In genomic region chr2:75326645-75327044, GRCh38 we compare ENCODE assay signal across 35 cellular contexts.
"Had no signal": no experiment of that assay in that cellular context is flagged by ENCODE, and none has a peak within 500 bp of the region (broad histone marks: within the 10 kb centered on the region; RNA-seq: fewer than 3 reads in every experiment).

No MANE protein-coding gene starts in this region.

- H3K27me3 Mint-ChIP-seq: activated CD4-positive, alpha-beta T cell treated with anti-CD3 and anti-CD28 coated beads, Interleukin-2, amount 10 ng/mL, durations not matched to agents 24 days and 14 days; activated CD8-positive, alpha-beta T cell treated with anti-CD3 and anti-CD28 coated beads for 36 hours; activated naive CD8-positive, alpha-beta T cell treated with anti-CD3 and anti-CD28 coated beads, Interleukin-2, amount 10 ng/mL, durations not matched to agents 7 days and 5 days had no signal

- H3K9me3 Mint-ChIP-seq: activated naive CD4-positive, alpha-beta T cell treated with anti-CD3 and anti-CD28 coated beads, Interleukin-2, amount 50 U/mL, for 24 hours; activated T-helper 2 cell treated with anti-CD3 and anti-CD28 coated beads, Interferon-gamma antibody, Interleukin-2, Interleukin-4, amounts not matched to agents 10 μg/mL and 5 μg/mL and 100 μg/mL, durations not matched to agents 14 hours and 24 hours and 36 hours; central memory CD8-positive, alpha-beta T cell had no signal

- H3K4me3 ChIP-seq: ascending aorta, cardiac muscle cell, Peyer's patch had no signal

- H3K27me3 ChIP-seq: ascending aorta, cardiac muscle cell, Peyer's patch had no signal

- H3K27ac Mint-ChIP-seq: activated CD4-positive, alpha-beta T cell treated with anti-CD3 and anti-CD28 coated beads, Interleukin-2, amount 10 ng/mL, durations not matched to agents 24 days and 14 days; activated CD8-positive, alpha-beta T cell treated with anti-CD3 and anti-CD28 coated beads for 36 hours; activated naive CD4-positive, alpha-beta T cell treated with anti-CD3 and anti-CD28 coated beads, Interleukin-2, amount 50 U/mL, for 24 hours; activated naive CD8-positive, alpha-beta T cell treated with anti-CD3 and anti-CD28 coated beads, Interleukin-2, amount 10 ng/mL, durations not matched to agents 7 days and 5 days; activated T-helper 2 cell treated with anti-CD3 and anti-CD28 coated beads, Interferon-gamma antibody, Interleukin-2, Interleukin-4, amounts not matched to agents 10 μg/mL and 5 μg/mL and 100 μg/mL, durations not matched to agents 14 hours and 24 hours and 36 hours had no signal

- H3K4me1 Mint-ChIP-seq: activated CD4-positive, alpha-beta T cell treated with anti-CD3 and anti-CD28 coated beads, Interleukin-2, amount 10 ng/mL, durations not matched to agents 24 days and 14 days; activated naive CD4-positive, alpha-beta T cell treated with anti-CD3 and anti-CD28 coated beads, Interleukin-2, amount 50 U/mL, for 24 hours; central memory CD8-positive, alpha-beta T cell had no signal

- H3K4me3 Mint-ChIP-seq: activated CD4-positive, alpha-beta T cell treated with anti-CD3 and anti-CD28 coated beads, Interleukin-2, amount 10 ng/mL, durations not matched to agents 24 days and 14 days; activated CD8-positive, alpha-beta T cell treated with anti-CD3 and anti-CD28 coated beads for 36 hours; activated naive CD4-positive, alpha-beta T cell treated with anti-CD3 and anti-CD28 coated beads, Interleukin-2, amount 50 U/mL, for 24 hours; activated naive CD8-positive, alpha-beta T cell treated with anti-CD3 and anti-CD28 coated beads, Interleukin-2, amount 10 ng/mL, durations not matched to agents 7 days and 5 days; central memory CD8-positive, alpha-beta T cell had no signal

- H3K4me2 ChIP-seq: KMS-11 had no signal

- ATAC-seq: activated CD8-positive, alpha-beta T cell treated with anti-CD3 and anti-CD28 coated beads for 36 hours; PC-3 had no signal

- H3K36me3 ChIP-seq: ascending aorta, cardiac muscle cell, Peyer's patch had no signal

- H3K9me3 ChIP-seq: ascending aorta, Peyer's patch had no signal

- DNase-seq: activated CD4-positive, alpha-beta T cell treated with anti-CD3 and anti-CD28 coated beads for 1 hour; activated CD4-positive, alpha-beta T cell treated with anti-CD3 and anti-CD28 coated beads, Interleukin-2, amount 10 ng/mL, durations not matched to agents 24 days and 14 days; activated CD4-positive, alpha-beta T cell treated with anti-CD3 and anti-CD28 coated beads, Interleukin-2, amount 50 U/mL, for 4 hours; activated CD4-positive, CD25-positive, alpha-beta regulatory T cell; activated CD8-positive, alpha-beta T cell treated with anti-CD3 and anti-CD28 coated beads for 36 hours; activated gamma-delta T cell; activated naive CD4-positive, alpha-beta T cell treated with Interleukin-2 at 50 U/mL for 16 hours; activated naive CD8-positive, alpha-beta T cell treated with anti-CD3 and anti-CD28 coated beads, Interleukin-2, amount 10 ng/mL, durations not matched to agents 7 days and 5 days; activated T-cell treated with anti-CD3 and anti-CD28 coated beads, Interleukin-2, amount 50 U/mL, for 1 hour; amygdala; NCI-H1048; NCI-H1105 treated with DMSO at 0.1 percent for 48 hours; NCI-H1436; NCI-H1694; NCI-H1930; NCI-H2081 treated with DMSO at 0.1 percent for 48 hours; NCI-H226; NCI-H446 treated with DMSO at 0.1 percent for 48 hours; NCI-H524 treated with DMSO at 0.1 percent for 48 hours; NCI-H748 treated with DMSO at 0.1 percent for 48 hours; NK-92 treated with Interleukin-12 subunit alpha and Interleukin-12 subunit beta, amount 100 ng/mL, for 24 hours; PC-3; Peyer's patch; RPMI8226; SW 1271; T-helper 1 cell; T-helper 2 cell; T-helper 9 cell had no signal

- H3K36me3 Mint-ChIP-seq: activated naive CD8-positive, alpha-beta T cell treated with anti-CD3 and anti-CD28 coated beads, Interleukin-2, amount 10 ng/mL, durations not matched to agents 7 days and 5 days had no signal

- H3K27ac ChIP-seq: ascending aorta, cardiac muscle cell, KMS-11, Peyer's patch, VCaP had no signal

- H3K4me1 ChIP-seq: ascending aorta, Peyer's patch had no signal

- H3K9ac ChIP-seq: KMS-11 had no signal
